38 cellular contexts compared by ENCODE assay signal in genomic region chr16:59558679-59559078, GRCh38.
"Had no signal": no experiment of that assay in that cellular context is flagged by ENCODE, and none has a peak within 500 bp of the region (broad histone marks: within the 10 kb centered on the region; RNA-seq: fewer than 3 reads in every experiment).

No MANE protein-coding gene starts in this region.

- H3K36me3 ChIP-seq: adrenal gland, brain microvascular endothelial cell, breast epithelium, WERI-Rb-1 had no signal

- H3K27ac Mint-ChIP-seq: activated CD4-positive, alpha-beta memory T cell treated with anti-CD3 and anti-CD28 coated beads for 36 hours; activated CD4-positive, alpha-beta T cell treated with anti-CD3 and anti-CD28 coated beads for 36 hours; activated CD8-positive, alpha-beta T cell treated with anti-CD3 and anti-CD28 coated beads for 36 hours; activated naive CD4-positive, alpha-beta T cell treated with anti-CD3 and anti-CD28 coated beads for 36 hours; activated naive CD4-positive, alpha-beta T cell treated with anti-CD3 and anti-CD28 coated beads, Interleukin-2, amount 50 U/mL, for 72 hours; activated naive CD8-positive, alpha-beta T cell treated with anti-CD3 and anti-CD28 coated beads for 36 hours; activated T-cell treated with anti-CD3 and anti-CD28 coated beads, Interleukin-2, amount 50 U/mL, for 72 hours; activated T-helper 1 cell treated with anti-CD3 and anti-CD28 coated beads, Interleukin-12 subunit alpha, Interleukin-12 subunit beta, Interleukin-2, Interleukin-4 antibody, amounts not matched to agents 30 ng/mL and 10 ng/mL and 1 ng/mL, durations not matched to agents 14 hours and 24 hours and 36 hours; activated T-helper 17 cell treated with anti-CD3 and anti-CD28 coated beads, Interleukin-2, amount 50 U/mL, for 72 hours; T-helper 1 cell treated with Interleukin-12 subunit alpha and Interleukin-12 subunit beta and Interleukin-4 antibody, amounts not matched to agents 30 μg/mL and 1 μg/mL, for 36 hours; T-helper 2 cell treated with Interferon-gamma antibody and Interleukin-4, amounts not matched to agents 5 μg/mL and 100 μg/mL, for 36 hours; WTC11 had no signal

- H3K9me3 ChIP-seq: adrenal gland, body of pancreas, breast epithelium had no signal

- H3K4me3 ChIP-seq: adrenal gland, body of pancreas, breast epithelium had no signal

- H3K4me3 Mint-ChIP-seq: activated CD4-positive, alpha-beta memory T cell treated with anti-CD3 and anti-CD28 coated beads for 36 hours; activated CD4-positive, alpha-beta T cell treated with anti-CD3 and anti-CD28 coated beads for 36 hours; activated CD8-positive, alpha-beta T cell treated with anti-CD3 and anti-CD28 coated beads for 36 hours; activated naive CD4-positive, alpha-beta T cell treated with anti-CD3 and anti-CD28 coated beads for 36 hours; activated naive CD8-positive, alpha-beta T cell treated with anti-CD3 and anti-CD28 coated beads for 36 hours; activated T-cell treated with anti-CD3 and anti-CD28 coated beads, Interleukin-2, amount 50 U/mL, for 4 hours; activated T-cell treated with anti-CD3 and anti-CD28 coated beads, Interleukin-2, amount 50 U/mL, for 72 hours; activated T-helper 1 cell treated with anti-CD3 and anti-CD28 coated beads, Interleukin-12 subunit alpha, Interleukin-12 subunit beta, Interleukin-2, Interleukin-4 antibody, amounts not matched to agents 30 ng/mL and 10 ng/mL and 1 ng/mL, durations not matched to agents 14 hours and 24 hours and 36 hours; activated T-helper 17 cell treated with anti-CD3 and anti-CD28 coated beads, Interleukin-2, amount 50 U/mL, for 72 hours; T-helper 1 cell treated with Interleukin-12 subunit alpha and Interleukin-12 subunit beta and Interleukin-4 antibody, amounts not matched to agents 30 μg/mL and 1 μg/mL, for 36 hours; T-helper 2 cell treated with Interferon-gamma antibody and Interleukin-4, amounts not matched to agents 5 μg/mL and 100 μg/mL, for 36 hours; WTC11 had no signal

- H3K9me3 Mint-ChIP-seq: activated naive CD4-positive, alpha-beta T cell treated with anti-CD3 and anti-CD28 coated beads for 36 hours; activated T-helper 1 cell treated with anti-CD3 and anti-CD28 coated beads, Interleukin-12 subunit alpha, Interleukin-12 subunit beta, Interleukin-2, Interleukin-4 antibody, amounts not matched to agents 30 ng/mL and 10 ng/mL and 1 ng/mL, durations not matched to agents 14 hours and 24 hours and 36 hours; T-helper 1 cell treated with Interleukin-12 subunit alpha and Interleukin-12 subunit beta and Interleukin-4 antibody, amounts not matched to agents 30 μg/mL and 1 μg/mL, for 36 hours had no signal

- H3K4me1 ChIP-seq: adrenal gland, body of pancreas, breast epithelium had no signal

- H3K36me3 Mint-ChIP-seq: activated CD4-positive, alpha-beta memory T cell treated with anti-CD3 and anti-CD28 coated beads for 36 hours; activated naive CD4-positive, alpha-beta T cell treated with anti-CD3 and anti-CD28 coated beads, Interleukin-2, amount 50 U/mL, for 72 hours; activated naive CD8-positive, alpha-beta T cell treated with anti-CD3 and anti-CD28 coated beads for 36 hours; WTC11 had no signal

- DNase-seq: activated CD4-positive, alpha-beta memory T cell treated with anti-CD3 and anti-CD28 coated beads for 36 hours; activated CD4-positive, alpha-beta T cell treated with anti-CD3 and anti-CD28 coated beads for 1 hour; activated CD4-positive, alpha-beta T cell treated with anti-CD3 and anti-CD28 coated beads for 36 hours; activated CD4-positive, alpha-beta T cell treated with anti-CD3 and anti-CD28 coated beads for 48 hours; activated CD4-positive, alpha-beta T cell treated with anti-CD3 and anti-CD28 coated beads, Interleukin-2, amount 50 U/mL, for 1 hour; activated CD4-positive, alpha-beta T cell treated with anti-CD3 and anti-CD28 coated beads, Interleukin-2, amount 50 U/mL, for 4 hours; activated CD4-positive, CD25-positive, alpha-beta regulatory T cell; activated CD8-positive, alpha-beta memory T cell treated with anti-CD3 and anti-CD28 coated beads, Interleukin-2, amount 50 U/mL, for 4 hours; activated CD8-positive, alpha-beta T cell treated with anti-CD3 and anti-CD28 coated beads for 36 hours; activated effector memory CD4-positive, alpha-beta T cell treated with anti-CD3 and anti-CD28 coated beads, Interleukin-2, amount 50 U/mL, for 16 hours; activated gamma-delta T cell treated with Interleukin-2 at 50 U/mL for 16 hours; activated naive CD4-positive, alpha-beta T cell; activated naive CD4-positive, alpha-beta T cell treated with anti-CD3 and anti-CD28 coated beads for 36 hours; activated naive CD4-positive, alpha-beta T cell treated with anti-CD3 and anti-CD28 coated beads, Interleukin-2, amount 50 U/mL, for 16 hours; activated naive CD8-positive, alpha-beta T cell treated with anti-CD3 and anti-CD28 coated beads for 36 hours; activated T-cell treated with anti-CD3 and anti-CD28 coated beads for 4 hours; activated T-cell treated with anti-CD3 and anti-CD28 coated beads, Interleukin-2, amount 50 U/mL, for 1 hour; activated T-cell treated with anti-CD3 and anti-CD28 coated beads, Interleukin-2, amount 50 U/mL, for 4 hours; activated T-cell treated with anti-CD3 and anti-CD28 coated beads, Interleukin-2, amount 50 U/mL, for 72 hours; adrenal gland; amniotic stem cell; aorta; body of pancreas; brain microvascular endothelial cell; central memory CD4-positive, alpha-beta T cell; T-helper 2 cell; T-helper 9 cell; WERI-Rb-1 had no signal

- FAIRE-seq: astrocyte, colon had no signal

- H3K27me3 Mint-ChIP-seq: activated CD4-positive, alpha-beta memory T cell treated with anti-CD3 and anti-CD28 coated beads for 36 hours; activated CD4-positive, alpha-beta T cell treated with anti-CD3 and anti-CD28 coated beads for 36 hours; activated CD8-positive, alpha-beta T cell treated with anti-CD3 and anti-CD28 coated beads for 36 hours; activated naive CD8-positive, alpha-beta T cell treated with anti-CD3 and anti-CD28 coated beads for 36 hours; activated T-helper 17 cell treated with anti-CD3 and anti-CD28 coated beads, Interleukin-2, amount 50 U/mL, for 72 hours had no signal

- H3K27ac ChIP-seq: adrenal gland, body of pancreas, brain microvascular endothelial cell, breast epithelium, WERI-Rb-1 had no signal

- H3K27me3 ChIP-seq: adrenal gland, body of pancreas, brain microvascular endothelial cell, breast epithelium had no signal

- H3K4me1 Mint-ChIP-seq: activated CD4-positive, alpha-beta T cell treated with anti-CD3 and anti-CD28 coated beads for 36 hours; activated naive CD8-positive, alpha-beta T cell treated with anti-CD3 and anti-CD28 coated beads for 36 hours; activated T-helper 17 cell treated with anti-CD3 and anti-CD28 coated beads, Interleukin-2, amount 50 U/mL, for 72 hours; WTC11 had no signal

- ATAC-seq: activated CD4-positive, alpha-beta T cell treated with anti-CD3 and anti-CD28 coated beads for 36 hours; activated CD4-positive, CD25-positive, alpha-beta regulatory T cell treated with anti-CD3 and anti-CD28 coated beads, Interleukin-2, amount 50 U/mL, for 24 hours; activated CD8-positive, alpha-beta T cell treated with anti-CD3 and anti-CD28 coated beads for 36 hours; activated naive CD4-positive, alpha-beta T cell treated with anti-CD3 and anti-CD28 coated beads, Interleukin-2, amount 50 U/mL, for 72 hours; activated T-cell treated with anti-CD3 and anti-CD28 coated beads, Interleukin-2, amount 50 U/mL, for 4 hours; activated T-cell treated with anti-CD3 and anti-CD28 coated beads, Interleukin-2, amount 50 U/mL, for 72 hours; activated T-helper 17 cell treated with anti-CD3 and anti-CD28 coated beads, Interleukin-2, amount 50 U/mL, for 72 hours; body of pancreas; WTC11 had no signal
